20 cellular contexts compared by ENCODE assay signal in genomic region chr9:38228331-38229122, GRCh38.
DNase-seq lines count a peak whose midpoint lies in the region; ATAC-seq, FAIRE-seq and TF ChIP-seq lines count a peak whose summit lies in the region.
"Had no signal": no experiment of that assay in that cellular context is flagged by ENCODE, and none has a peak within 500 bp of the region (broad histone marks: within the 10 kb centered on the region; RNA-seq: fewer than 3 reads in every experiment).

No MANE protein-coding gene starts in this region.

- DNase-seq in A549 (ENCODE audit: low read depth in 1 of 2, low spot score in 1 of 2) (no peak), glomerular visceral epithelial cell (ENCODE audit: extremely low spot score) (peak; percentile 27), ascending aorta (ENCODE audit: low spot score in 2 of 2) (no peak), NCI-H1105 (lab: John Stamatoyannopoulos, UW) (no peak), NCI-H2196 (lab: John Stamatoyannopoulos, UW; ENCODE audit: unreplicated experiment) (no peak)
- DNase-seq in activated CD4-positive, alpha-beta memory T cell treated with anti-CD3 and anti-CD28 coated beads for 36 hours = no peak
- DNase-seq: activated T-cell treated with anti-CD3 and anti-CD28 coated beads, Interleukin-2, amount 50 U/mL, for 24 hours; central memory CD4-positive, alpha-beta T cell; effector memory CD4-positive, alpha-beta T cell; left ventricle myocardium inferior; Right ventricle myocardium superior; T-helper 9 cell had no signal

- H2AFZ ChIP-seq in OCI-LY3 (ENCODE audit: low read depth, low read length) = no peak overlapping the region

- H3K79me2 ChIP-seq in DOHH2 (ENCODE audit: control insufficient read depth, low read length) (no peaks in the 10 kb centered on the region), OCI-LY3 (ENCODE audit: low read length) (no peaks in the 10 kb centered on the region)

- peaks cover 14% of the 10 kb centered on the region for H3K4me1 Mint-ChIP-seq in activated CD4-positive, alpha-beta memory T cell treated with anti-CD3 and anti-CD28 coated beads for 36 hours (ENCODE audit: low read depth)

- CTCF ChIA-PET in A549 (lab: Yijun Ruan, JAX) = interaction anchor here (0.7 to 2.3 kb wide), 5 partner anchors 11 to 141 kb away, joined by 3 to 12 read pairs (median 3); no protein-coding TSS in a partner anchor
- CTCF ChIA-PET in activated CD4-positive, alpha-beta memory T cell treated with anti-CD3 and anti-CD28 coated beads for 36 hours (lab: Charles Lee) = no interaction called here

- no peaks in the 10 kb centered on the region for H3K9me3 ChIP-seq in A549
- no peaks in the 10 kb centered on the region for H3K9me3 ChIP-seq in DOHH2 (ENCODE audit: control insufficient read depth, insufficient read depth, low read length)
- H3K9me3 ChIP-seq in OCI-LY3 (ENCODE audit: insufficient read depth, low read length) = no peaks in the 10 kb centered on the region
- H3K9me3 ChIP-seq in ascending aorta = no peaks in the 10 kb centered on the region
- H3K9me3 ChIP-seq: left ventricle myocardium inferior had no signal

- H3K9me3 Mint-ChIP-seq in activated CD4-positive, alpha-beta memory T cell treated with anti-CD3 and anti-CD28 coated beads for 36 hours = no peaks in the 10 kb centered on the region
- H3K9me3 Mint-ChIP-seq: activated CD4-positive, alpha-beta T cell treated with anti-CD3 and anti-CD28 coated beads, Interleukin-2, amount 10 ng/mL, durations not matched to agents 24 days and 14 days; activated naive CD8-positive, alpha-beta T cell treated with anti-CD3 and anti-CD28 coated beads for 36 hours; activated T-cell treated with anti-CD3 and anti-CD28 coated beads, Interleukin-2, amount 50 U/mL, for 24 hours; stimulated activated naive CD8-positive, alpha-beta T cell treated with anti-CD3 and anti-CD28 coated beads, Interleukin-15, amount 100 ng/mL, for 72 hours had no signal

- POLR2A ChIA-PET in A549 (lab: Yijun Ruan, JAX) = interaction anchor here (2.1 kb wide), 1 partner anchor 8 kb away, joined by 4 read pairs; no protein-coding TSS in a partner anchor
- POLR2A ChIA-PET in activated CD4-positive, alpha-beta memory T cell treated with anti-CD3 and anti-CD28 coated beads for 36 hours (lab: Charles Lee) = no interaction called here

- no peaks in the 10 kb centered on the region for H3K9me2 ChIP-seq in DOHH2 (replicated peaks; ENCODE audit: control insufficient read depth, low read length)

- ATAC-seq in A549 = no peak

- no peaks in the 10 kb centered on the region for H3K36me3 ChIP-seq in DOHH2 (ENCODE audit: control insufficient read depth, low read length)
- no peaks in the 10 kb centered on the region for H3K36me3 ChIP-seq in OCI-LY3 (replicated peaks; ENCODE audit: low read depth, low read length)
- H3K36me3 ChIP-seq in ascending aorta = no peaks in the 10 kb centered on the region
- H3K36me3 ChIP-seq: left ventricle myocardium inferior had no signal

- no peak overlapping the region for H3K27ac Mint-ChIP-seq in activated CD4-positive, alpha-beta memory T cell treated with anti-CD3 and anti-CD28 coated beads for 36 hours
- H3K27ac Mint-ChIP-seq: activated CD4-positive, alpha-beta T cell treated with anti-CD3 and anti-CD28 coated beads, Interleukin-2, amount 10 ng/mL, durations not matched to agents 24 days and 14 days; activated naive CD8-positive, alpha-beta T cell treated with anti-CD3 and anti-CD28 coated beads for 36 hours; activated T-cell treated with anti-CD3 and anti-CD28 coated beads, Interleukin-2, amount 50 U/mL, for 24 hours; stimulated activated naive CD8-positive, alpha-beta T cell treated with anti-CD3 and anti-CD28 coated beads, Interleukin-15, amount 100 ng/mL, for 72 hours had no signal

- peaks cover 23% of the 10 kb centered on the region for H3K4me1 ChIP-seq in A549
- H3K4me1 ChIP-seq in DOHH2 (ENCODE audit: control insufficient read depth, low read length) = peaks cover 48% of the 10 kb centered on the region
- H3K4me1 ChIP-seq in OCI-LY3 (ENCODE audit: low read length) = peaks cover 19% of the 10 kb centered on the region
- H3K4me1 ChIP-seq in ascending aorta = peaks cover 0 to 9% of the 10 kb centered on the region in 2 donors

- H3K9ac ChIP-seq in OCI-LY3 (ENCODE audit: low read length) = no peak overlapping the region

- no peak for FAIRE-seq in A549 (lab: Jason Lieb, UNC)
- FAIRE-seq: D721Med, urothelium cell line had no signal

- H3K27ac ChIP-seq in A549 (peak overlapping the region; percentile 69 to 87; a peak in 4 of 6 replicates), DOHH2 (ENCODE audit: low read depth, low read length) (no peak overlapping the region), OCI-LY3 (ENCODE audit: low read length) (no peak overlapping the region), ascending aorta (no peak overlapping the region)
- H3K27ac ChIP-seq: HL-60, left ventricle myocardium inferior had no signal

- no peaks in the 10 kb centered on the region for H3F3A ChIP-seq in DOHH2 (ENCODE audit: control insufficient read depth, insufficient read depth)

- TF ChIP-seq CTCF in A549 (IDR thresholded peaks at IDR 0.05) (no peak), DOHH2 (IDR thresholded peaks at IDR 0.05; ENCODE audit: low read depth, low read length, poor library complexity, severe bottlenecking) (no peak), OCI-LY3 (IDR thresholded peaks at IDR 0.05; ENCODE audit: low read depth, low read length) (no peak), ascending aorta (IDR thresholded peaks at IDR 0.05) (no peak)

- WGBS in A549 (ENCODE audit: missing lambda C conversion rate) = 65% methylated on average over 13 of the region's 13 CpGs

- H4K20me1 ChIP-seq in DOHH2 (ENCODE audit: control insufficient read depth, insufficient read depth, low read depth, low read length) = no peaks in the 10 kb centered on the region
- no peaks in the 10 kb centered on the region for H4K20me1 ChIP-seq in OCI-LY3 (ENCODE audit: insufficient read depth, low read length)

- H3K4me3 Mint-ChIP-seq in activated CD4-positive, alpha-beta memory T cell treated with anti-CD3 and anti-CD28 coated beads for 36 hours = no peak overlapping the region
- H3K4me3 Mint-ChIP-seq: activated T-cell treated with anti-CD3 and anti-CD28 coated beads, Interleukin-2, amount 50 U/mL, for 24 hours had no signal

- peaks cover 8% of the 10 kb centered on the region for H3K27me3 Mint-ChIP-seq in activated CD4-positive, alpha-beta memory T cell treated with anti-CD3 and anti-CD28 coated beads for 36 hours
- H3K27me3 Mint-ChIP-seq: stimulated activated naive CD8-positive, alpha-beta T cell treated with anti-CD3 and anti-CD28 coated beads, Interleukin-15, amount 100 ng/mL, for 72 hours had no signal

- H3K4me3 ChIP-seq in A549 (no peak overlapping the region), DOHH2 (ENCODE audit: low read length) (no peak overlapping the region), OCI-LY3 (ENCODE audit: low read length) (peak overlapping the region; percentile 85; the same call in 1 of the 2 replicates), ascending aorta (no peak overlapping the region)
- H3K4me3 ChIP-seq: left ventricle myocardium inferior had no signal

- no peak for TF ChIP-seq EP300 in A549 (IDR thresholded peaks at IDR 0.05)

- H3K4me2 ChIP-seq in A549 (no peak overlapping the region; the same call in 2 of the 3 replicates), DOHH2 (ENCODE audit: low read length) (peak overlapping the region; percentile 91), OCI-LY3 (ENCODE audit: low read length) (peak overlapping the region; percentile 99)

- no peak for TF ChIP-seq POLR2A in A549 (IDR thresholded peaks at IDR 0.05; ENCODE audit: low read length)

- no peaks in the 10 kb centered on the region for H3K36me3 Mint-ChIP-seq in activated CD4-positive, alpha-beta memory T cell treated with anti-CD3 and anti-CD28 coated beads for 36 hours
- H3K36me3 Mint-ChIP-seq: activated naive CD8-positive, alpha-beta T cell treated with anti-CD3 and anti-CD28 coated beads for 36 hours had no signal

- intact Hi-C loops in ascending aorta (cut with DNase I) = no loop called here
- intact Hi-C loops in activated CD4-positive, alpha-beta memory T cell treated with anti-CD3 and anti-CD28 coated beads for 36 hours (cut with micrococcal nuclease) = no loop called here

- no peak for TF ChIP-seq RAD21 in A549 (conservative IDR thresholded peaks at IDR 0.05 in 1 of 2, IDR thresholded peaks at IDR 0.05 in 1 of 2)

- H3K27me3 ChIP-seq in DOHH2 (ENCODE audit: control insufficient read depth, low read length) = peaks cover 13% of the 10 kb centered on the region
- H3K27me3 ChIP-seq in OCI-LY3 (ENCODE audit: low read depth, low read length) = peaks cover 11% of the 10 kb centered on the region; the same call in 1 of the 2 replicates
- no peaks in the 10 kb centered on the region for H3K27me3 ChIP-seq in ascending aorta

TF ChIP-seq in A549, 52 proteins besides CTCF, POLR2A, EP300 and RAD21 (continues in another document):
- TF ChIP-seq CHD4 (IDR thresholded peaks at IDR 0.05; ENCODE audit: borderline replicate concordance) (no peak), NPAS2 (CRISPR knock-in tag; IDR thresholded peaks at IDR 0.05; ENCODE audit: borderline replicate concordance) (no peak), HES2 (IDR thresholded peaks at IDR 0.05) (no peak), EHMT2 (IDR thresholded peaks at IDR 0.05; ENCODE audit: low read depth) (no peak), PHF8 (IDR thresholded peaks at IDR 0.05; ENCODE audit: borderline replicate concordance, low read depth) (no peak), SMC3 (IDR thresholded peaks at IDR 0.05) (no peak), HOXB5 (CRISPR knock-in tag; IDR thresholded peaks at IDR 0.05) (no peak)

Comparison
In these comparisons a context has a peak if more than half of its experiments do, and no peak if none do; other contexts are left out.
1. H3K27ac ChIP-seq: peak in A549 (2 of 2); none in DOHH2 (single experiment), OCI-LY3 (single experiment) and ascending aorta (0 of 2).